In genomic region chr4:128663325-128663724, GRCh38 we compare ENCODE assay signal across 1 cellular context.
TF ChIP-seq lines count a peak whose summit lies in the region.

No MANE protein-coding gene starts in this region.

TF ChIP-seq in H1, 55 proteins besides CTCF, POLR2A, EP300 and RAD21 (continued from another document):
- no peak for TF ChIP-seq CHD7 (IDR thresholded peaks at IDR 0.05; ENCODE audit: insufficient replicate concordance, low read length)
- TF ChIP-seq SIN3A (conservative IDR thresholded peaks at IDR 0.05 in 1 of 2, IDR thresholded peaks at IDR 0.05 in 1 of 2; ENCODE audit: low read depth in 1 of 2, low read length in 2 of 2) = no peak
